In genomic region chr9:121074370-121075250, GRCh38 we compare ENCODE assay signal across 1 cellular context.
A peak's percentile ranks its signal among the peaks of the same experiment; 100 is the strongest.
TF ChIP-seq lines count a peak whose summit lies in the region.

Gene CNTRL, plus strand, starts transcription at chr9:121074955. Its CDS starts 13,372 bp downstream, at chr9:121088327.

TF ChIP-seq in K562, 482 proteins besides CTCF, POLR2A, EP300 and RAD21 (continued from another document and continues in another):
- no peak for TF ChIP-seq ZBTB26 (CRISPR knock-in tag; IDR thresholded peaks at IDR 0.05)
- no peak for TF ChIP-seq NCOA6 (IDR thresholded peaks at IDR 0.05)
- TF ChIP-seq SAP30 (IDR thresholded peaks at IDR 0.05; ENCODE audit: borderline replicate concordance, insufficient read depth, low read depth, low read length, poor library complexity, severe bottlenecking): peak; percentile 70
- peak; percentile 48 for TF ChIP-seq CHD2 (IDR thresholded peaks at IDR 0.05; ENCODE audit: low read depth, low read length)
- TF ChIP-seq ZNF146 (CRISPR knock-in tag; IDR thresholded peaks at IDR 0.05; ENCODE audit: unreplicated experiment): no peak
- no peak for TF ChIP-seq ZNF79 (CRISPR knock-in tag; IDR thresholded peaks at IDR 0.05; ENCODE audit: low read depth)
- TF ChIP-seq NONO (IDR thresholded peaks at IDR 0.05; ENCODE audit: low read depth in 2 of 2, low read length in 1 of 2): 0 out of 4 replicates have a peak, but pooled peaks of 1 of the 2 experiments have one; percentile 36
- TF ChIP-seq HDAC2 (IDR thresholded peaks at IDR 0.05): peak; percentile 81; the same call in 1 of the 2 replicates
- no peak for TF ChIP-seq RFX7 (CRISPR knock-in tag; IDR thresholded peaks at IDR 0.05)
- no peak for TF ChIP-seq ZBTB34 (CRISPR knock-in tag; IDR thresholded peaks at IDR 0.05)
- TF ChIP-seq FOXJ2 (tag; IDR thresholded peaks at IDR 0.05): peak; percentile 61; the same call in 1 of the 2 replicates
- peak; percentile 76; the same call in 1 of the 2 replicates for TF ChIP-seq ZKSCAN8 (CRISPR knock-in tag; IDR thresholded peaks at IDR 0.05)
- peak; percentile 82 for TF ChIP-seq FOXJ3 (CRISPR knock-in tag; IDR thresholded peaks at IDR 0.05)
- no peak for TF ChIP-seq SMC3 (conservative IDR thresholded peaks at IDR 0.05; ENCODE audit: insufficient read depth, low read depth, low read length)
- peak; percentile 99 for TF ChIP-seq ZFX (CRISPR knock-in tag; IDR thresholded peaks at IDR 0.05)
- no peak for TF ChIP-seq ESRRB (CRISPR knock-in tag; IDR thresholded peaks at IDR 0.05; ENCODE audit: borderline replicate concordance)
- TF ChIP-seq NR2F6 (CRISPR knock-in tag; IDR thresholded peaks at IDR 0.05): no peak
- TF ChIP-seq ZBTB7A (IDR thresholded peaks at IDR 0.05; ENCODE audit: borderline replicate concordance, control insufficient read depth, low read depth, low read length): peak; percentile 42; the same call in 1 of the 2 replicates
- TF ChIP-seq SRF (CRISPR knock-in tag; IDR thresholded peaks at IDR 0.05): peak in 1 of 2 experiments; percentile 39; a peak in 1 of 4 replicates
- no peak for TF ChIP-seq BDP1 (IDR thresholded peaks at IDR 0.05; ENCODE audit: insufficient read depth, insufficient read length)
- peak; percentile 48; the same call in 1 of the 2 replicates for TF ChIP-seq NR4A1 (CRISPR knock-in tag; IDR thresholded peaks at IDR 0.05)
- TF ChIP-seq NR4A1 (tag; IDR thresholded peaks at IDR 0.05): peak; percentile 52
- peak; percentile 91 for TF ChIP-seq ZBTB1 (CRISPR knock-in tag; IDR thresholded peaks at IDR 0.05; ENCODE audit: borderline replicate concordance, low read depth)
- TF ChIP-seq DPF2 (IDR thresholded peaks at IDR 0.05): peak; percentile 31; the same call in 1 of the 2 replicates
- TF ChIP-seq ZNF232 (CRISPR knock-in tag; IDR thresholded peaks at IDR 0.05): peak; percentile 93
- peak; percentile 80 for TF ChIP-seq ETV1 (tag; conservative IDR thresholded peaks at IDR 0.05; ENCODE audit: low read depth)
- TF ChIP-seq THAP7 (CRISPR knock-in tag; IDR thresholded peaks at IDR 0.05): peak; percentile 79; the same call in 1 of the 2 replicates
- peak; percentile 61; the same call in 1 of the 2 replicates for TF ChIP-seq TRIM28 (IDR thresholded peaks at IDR 0.05)
- TF ChIP-seq ZNF407 (IDR thresholded peaks at IDR 0.05; ENCODE audit: low read depth): no peak
- peak; percentile 72 for TF ChIP-seq POLR2H (tag; IDR thresholded peaks at IDR 0.05; ENCODE audit: low read depth)
- no peak for TF ChIP-seq THRAP3 (IDR thresholded peaks at IDR 0.05; ENCODE audit: borderline replicate concordance)
- TF ChIP-seq SP1 (CRISPR knock-in tag; IDR thresholded peaks at IDR 0.05): peak; percentile 92
- no peak for TF ChIP-seq ZEB2 (IDR thresholded peaks at IDR 0.05)
- TF ChIP-seq PKNOX1 (IDR thresholded peaks at IDR 0.05): peak; percentile 54
- TF ChIP-seq PML (IDR thresholded peaks at IDR 0.05; ENCODE audit: low read length): peak; percentile 68; the same call in 1 of the 2 replicates
- no peak for TF ChIP-seq BRCA1 (IDR thresholded peaks at IDR 0.05)
- TF ChIP-seq BRCA1 (CRISPR knock-in tag; IDR thresholded peaks at IDR 0.05): peak; percentile 96; the same call in 1 of the 2 replicates
- TF ChIP-seq PPARD (CRISPR knock-in tag; IDR thresholded peaks at IDR 0.05): no peak
- TF ChIP-seq CREB5 (CRISPR knock-in tag; IDR thresholded peaks at IDR 0.05): no peak
- TF ChIP-seq ZBTB11 (CRISPR knock-in tag; IDR thresholded peaks at IDR 0.05): peak in 1 of 3 experiments; percentile 85; a peak in 2 of 6 replicates
- peak; percentile 53; the same call in 1 of the 2 replicates for TF ChIP-seq BCOR (IDR thresholded peaks at IDR 0.05)
- TF ChIP-seq SAFB (IDR thresholded peaks at IDR 0.05; ENCODE audit: borderline replicate concordance, low read depth, low read length): no peak
- TF ChIP-seq RUNX1 (IDR thresholded peaks at IDR 0.05; ENCODE audit: low read depth): 0 out of 2 replicates have a peak, but pooled peaks have one; percentile 48
- peak; percentile 99 for TF ChIP-seq FOXP1 (CRISPR knock-in tag; IDR thresholded peaks at IDR 0.05)
- TF ChIP-seq ZNF766 (CRISPR knock-in tag; conservative IDR thresholded peaks at IDR 0.05): peak; percentile 74
- TF ChIP-seq HDAC1 (IDR thresholded peaks at IDR 0.05): peak in 1 of 2 experiments; percentile 83; a peak in 2 of 4 replicates
- TF ChIP-seq PHTF2 (CRISPR knock-in tag; IDR thresholded peaks at IDR 0.05): no peak
